Comparison of ENCODE assay signal across 7 cellular contexts in the genomic region with DNA sequence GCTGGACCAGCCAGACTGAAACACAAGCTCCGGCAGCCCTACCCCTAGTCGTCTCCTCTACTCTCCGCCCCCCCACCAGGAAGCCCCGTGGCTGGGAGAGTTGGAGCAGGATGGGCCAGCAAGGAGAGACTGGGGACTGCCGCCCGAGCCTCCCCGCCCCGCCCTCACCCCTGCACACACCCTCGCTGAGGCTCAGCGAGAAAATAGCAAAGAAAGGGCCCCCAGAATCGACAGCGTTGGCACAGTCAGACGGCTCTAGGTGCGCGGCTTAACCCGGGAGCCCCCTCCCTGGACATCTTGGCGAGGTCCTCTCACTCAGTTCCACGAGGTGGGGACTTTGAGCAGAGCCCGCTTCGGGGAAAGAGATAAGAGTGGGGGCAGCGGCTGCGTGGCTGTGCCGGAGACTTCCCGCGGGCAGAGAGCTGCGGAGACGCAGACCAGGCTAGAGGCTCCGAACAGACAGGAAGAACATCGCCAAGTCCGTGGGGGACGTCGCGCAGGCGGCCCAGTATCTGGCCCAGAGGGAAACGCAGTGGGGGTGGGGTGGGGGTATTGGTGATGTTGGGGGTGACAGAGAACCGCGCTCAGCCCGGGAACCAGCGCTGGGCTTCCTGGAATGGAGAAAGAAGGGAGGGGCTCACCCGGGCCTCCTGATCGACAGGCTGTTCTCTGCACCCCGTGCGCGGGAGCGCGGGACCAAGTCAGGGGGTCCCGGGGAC. TPM values are rescaled to one million over a fixed set of nuclear protein-coding genes. Genes with fewer than 3 reads are reported as not detected.
DNase-seq lines count a peak whose midpoint lies in the region; ATAC-seq and TF ChIP-seq lines count a peak whose summit lies in the region.
"Had no signal": no experiment of that assay in that cellular context is flagged by ENCODE, and none has a peak within 500 bp of the region (broad histone marks: within the 10 kb centered on the region; RNA-seq: fewer than 3 reads in every experiment).

No MANE protein-coding gene starts in this region.

- H3K27me3 ChIP-seq in mammary epithelial cell (ENCODE audit: insufficient read depth, low read length), result no peaks in the 10 kb centered on the region
- H3K27me3 ChIP-seq in neuronal stem cell (ENCODE audit: control insufficient read depth in 3 of 3, insufficient read depth in 3 of 3, low read depth in 1 of 3, low read length in 3 of 3), result peaks cover 14 to 62% (median 42%) of the 10 kb centered on the region in 3 experiments

- H4K8ac ChIP-seq in neuronal stem cell (ENCODE audit: low read depth, low read length), result no peak overlapping the region

- H2BK12ac ChIP-seq in neuronal stem cell (ENCODE audit: low read length), result no peak overlapping the region

- no peaks in the 10 kb centered on the region for H4K20me1 ChIP-seq in mammary epithelial cell (ENCODE audit: insufficient read depth, low read length)

- H3K4me2 ChIP-seq in mammary epithelial cell (ENCODE audit: insufficient read depth, low read depth, low read length) (peak overlapping the region; percentile 88), neuronal stem cell (ENCODE audit: insufficient read depth, low read length, poor library complexity, severe bottlenecking) (peak overlapping the region; percentile 93)

- ATAC-seq in GM18868 (IDR thresholded peaks at IDR 0.05; ENCODE audit: unreplicated experiment), result no peak

- no peak overlapping the region for H2BK15ac ChIP-seq in neuronal stem cell (ENCODE audit: low read length)

- intact Hi-C loops in mammary epithelial cell (cut with micrococcal nuclease), result no loop called here

- H3K4ac ChIP-seq in neuronal stem cell (ENCODE audit: low read length), result no peak overlapping the region

- H2AFZ ChIP-seq in mammary epithelial cell (ENCODE audit: low read depth, low read length) (peak overlapping the region; percentile 89), neuronal stem cell (ENCODE audit: low read length) (peak overlapping the region; percentile 87)

- CTCF ChIA-PET in mammary epithelial cell (lab: Charles Lee; ENCODE audit: low non-redundant PET), result no interaction called here
- CTCF ChIA-PET in GM10248 (lab: Yijun Ruan, JAX), result interaction anchor here (1.0 to 8.2 kb wide), 2 partner anchors 13 to 20 kb away, joined by 3 to 109 read pairs; no protein-coding TSS in a partner anchor

- H2BK120ac ChIP-seq in neuronal stem cell (ENCODE audit: low read depth, low read length), result no peak overlapping the region

- no peak overlapping the region for H4K91ac ChIP-seq in neuronal stem cell (ENCODE audit: low read depth, low read length, poor library complexity)

- WGBS in mammary epithelial cell (ENCODE audit: low coverage, missing lambda C conversion rate), result 1% methylated on average over 10 of the region's 47 CpGs
- WGBS in neuronal stem cell (ENCODE audit: extremely low coverage in 2 of 2, insufficient read length in 2 of 2, insufficient replicate concordance in 1 of 2), 2 donors, result no CpG with 5 or more reads among the region's 47 CpGs

- no peak for TF ChIP-seq CTCF in GM20000 (IDR thresholded peaks at IDR 0.05; ENCODE audit: extremely low read depth, missing control alignments)
- TF ChIP-seq CTCF in mammary epithelial cell (conservative IDR thresholded peaks at IDR 0.05 in 1 of 2, IDR thresholded peaks at IDR 0.05 in 1 of 2; ENCODE audit: extremely low read depth in 1 of 2, insufficient read depth in 1 of 2, low read depth in 1 of 2, low read length in 2 of 2), result no peak
- no peak for TF ChIP-seq CTCF in GM10248 (IDR thresholded peaks at IDR 0.05; ENCODE audit: control extremely low read depth, extremely low read depth, low read depth, missing control alignments)

- H3K79me1 ChIP-seq in neuronal stem cell (ENCODE audit: low read depth, low read length), result no peaks in the 10 kb centered on the region

- DNase-seq in GM20000 (ENCODE audit: low spot score), result peak; percentile 34
- peak; percentile 24 for DNase-seq in mammary epithelial cell
- DNase-seq in neuronal stem cell (ENCODE audit: low spot score), result no peak
- no peak for DNase-seq in NOMO-1 treated with dmso at 0.1 percent for 144 hours (lab: John Stamatoyannopoulos, UW; ENCODE audit: unreplicated experiment)
- DNase-seq in GM10248 (ENCODE audit: extremely low spot score), result no peak

- H3K27ac ChIP-seq in mammary epithelial cell (ENCODE audit: insufficient read depth, low read depth, low read length), result no peak overlapping the region
- no peak overlapping the region for H3K27ac ChIP-seq in neuronal stem cell (replicated peaks; ENCODE audit: low read length)

- POLR2A ChIA-PET in GM10248 (lab: Yijun Ruan, JAX), result no interaction called here

- peak overlapping the region; percentile 55 for H3K23ac ChIP-seq in neuronal stem cell (ENCODE audit: low read depth, low read length, poor library complexity)

- in situ Hi-C loops in mammary epithelial cell (cut with MboI; ENCODE audit: low sequenced_read_pairs in 2 of 2), result no loop called here

- H3K4me3 ChIP-seq in mammary epithelial cell (replicated peaks in 1 of 3; ENCODE audit: insufficient read depth in 1 of 3, low read depth in 2 of 3, low read length in 3 of 3) (peak overlapping the region; percentile 64 to 73 (median 68)), neuronal stem cell (ENCODE audit: low read length in 2 of 2) (peak overlapping the region; percentile 59 to 80)

- no peaks in the 10 kb centered on the region for H3K9me3 ChIP-seq in mammary epithelial cell (replicated peaks; ENCODE audit: insufficient read depth, low read length)
- H3K9me3 ChIP-seq in neuronal stem cell (replicated peaks in 1 of 2; ENCODE audit: control insufficient read depth in 2 of 2, insufficient read depth in 1 of 2, low read depth in 1 of 2, low read length in 2 of 2), result no peaks in the 10 kb centered on the region

- H3K36me3 ChIP-seq in mammary epithelial cell (ENCODE audit: insufficient read depth, low read length) (peaks cover 4% of the 10 kb centered on the region), neuronal stem cell (replicated peaks in 1 of 2; ENCODE audit: control insufficient read depth in 2 of 2, insufficient read depth in 2 of 2, low read length in 2 of 2) (no peaks in the 10 kb centered on the region)

- peaks cover 17% of the 10 kb centered on the region for H3K79me2 ChIP-seq in mammary epithelial cell (ENCODE audit: insufficient read depth, low read length)

- H2BK5ac ChIP-seq in neuronal stem cell (ENCODE audit: low read length), result no peak overlapping the region

- H3K14ac ChIP-seq in neuronal stem cell (ENCODE audit: low read length), result no peak overlapping the region

- BruUV-seq in mammary epithelial cell (replicated peaks; lab: Mats Ljungman, UMichigan), result no TSS peak

- peak overlapping the region; percentile 86 for H2AK5ac ChIP-seq in neuronal stem cell (ENCODE audit: low read depth, low read length)

- H3K9ac ChIP-seq in mammary epithelial cell (ENCODE audit: insufficient read depth, low read length) (no peak overlapping the region), neuronal stem cell (ENCODE audit: low read depth, low read length, poor library complexity) (peak overlapping the region; percentile 86)

- H3K4me1 ChIP-seq in mammary epithelial cell (ENCODE audit: insufficient read depth, low read length), result peaks cover 22% of the 10 kb centered on the region
- peaks cover 5% of the 10 kb centered on the region in 2 donors for H3K4me1 ChIP-seq in neuronal stem cell (ENCODE audit: control insufficient read depth in 2 of 2, insufficient read depth in 1 of 2, low read depth in 1 of 2, low read length in 2 of 2)

- dilution Hi-C loops in mammary epithelial cell (cut with HindIII; ENCODE audit: low sequenced_read_pairs), result no loop called here

- H3K18ac ChIP-seq in neuronal stem cell (ENCODE audit: low read length), result peak overlapping the region; percentile 76

RNA-seq across cellular contexts. Expression of a gene that starts 1.0 kb away (rescaled TPM):
- 10 to 100 TPM in 1 of 2 donors, 1 to 10 TPM in 1; 6.3 to 31.4 TPM for total RNA-seq in mammary epithelial cell
- polyA plus RNA-seq in mammary epithelial cell, result 18.8 TPM
- 6.6 TPM for polyA minus RNA-seq in mammary epithelial cell
- polyA plus RNA-seq in neuronal stem cell (2013, experiment 1 of 2), result 0.28 TPM
- polyA plus RNA-seq in neuronal stem cell (2013, experiment 2 of 2), result 0.28 TPM

RNA-seq across cellular contexts. Expression of a gene that starts 19.1 kb away (rescaled TPM):
- total RNA-seq in mammary epithelial cell, result 10 to 100 TPM; 10.3 to 30.6 TPM
- 10.1 TPM for polyA plus RNA-seq in mammary epithelial cell
- polyA minus RNA-seq in mammary epithelial cell, result 10.5 TPM
- polyA plus RNA-seq in neuronal stem cell (2013, experiment 1 of 2), result 21.0 TPM
- polyA plus RNA-seq in neuronal stem cell (2013, experiment 2 of 2), result 21.3 TPM

RNA-seq across cellular contexts. Expression of a gene that starts 39.7 kb away (rescaled TPM):
- total RNA-seq in mammary epithelial cell, result 1,000 to 10,000 TPM; 2,031 to 4,986 TPM
- 4,579 TPM for polyA plus RNA-seq in mammary epithelial cell
- 7,221 TPM for polyA minus RNA-seq in mammary epithelial cell
- 3,697 TPM for polyA plus RNA-seq in neuronal stem cell (2013, experiment 1 of 2)
- polyA plus RNA-seq in neuronal stem cell (2013, experiment 2 of 2), result 3,656 TPM

RNA-seq across cellular contexts. Expression of a gene that starts 56.6 kb away (rescaled TPM):
- not detected for total RNA-seq in mammary epithelial cell
- polyA plus RNA-seq in mammary epithelial cell, result not detected
- not detected for polyA minus RNA-seq in mammary epithelial cell
- not detected for polyA plus RNA-seq in neuronal stem cell (2013, experiment 1 of 2)
- not detected for polyA plus RNA-seq in neuronal stem cell (2013, experiment 2 of 2)
- total RNA-seq: M059J had no signal

RNA-seq across cellular contexts. Expression of a gene that starts 56.9 kb away (rescaled TPM):
- total RNA-seq in mammary epithelial cell, result 1 to 10 TPM; 5.7 to 6.0 TPM
- 3.3 TPM for polyA plus RNA-seq in mammary epithelial cell
- not detected for polyA minus RNA-seq in mammary epithelial cell
- 4.1 TPM for polyA plus RNA-seq in neuronal stem cell (2013, experiment 1 of 2)
- polyA plus RNA-seq in neuronal stem cell (2013, experiment 2 of 2), result 4.4 TPM

Comparison
In these comparisons a context has a peak if more than half of its experiments do, and no peak if none do; other contexts are left out.
1. DNase-seq: peak in GM20000 (single experiment) and mammary epithelial cell (single experiment); none in neuronal stem cell (single experiment), NOMO-1 treated with dmso at 0.1 percent for 144 hours (single experiment) and GM10248 (single experiment).